Comparison of ENCODE assay signal across 9 cellular contexts in the genomic region with DNA sequence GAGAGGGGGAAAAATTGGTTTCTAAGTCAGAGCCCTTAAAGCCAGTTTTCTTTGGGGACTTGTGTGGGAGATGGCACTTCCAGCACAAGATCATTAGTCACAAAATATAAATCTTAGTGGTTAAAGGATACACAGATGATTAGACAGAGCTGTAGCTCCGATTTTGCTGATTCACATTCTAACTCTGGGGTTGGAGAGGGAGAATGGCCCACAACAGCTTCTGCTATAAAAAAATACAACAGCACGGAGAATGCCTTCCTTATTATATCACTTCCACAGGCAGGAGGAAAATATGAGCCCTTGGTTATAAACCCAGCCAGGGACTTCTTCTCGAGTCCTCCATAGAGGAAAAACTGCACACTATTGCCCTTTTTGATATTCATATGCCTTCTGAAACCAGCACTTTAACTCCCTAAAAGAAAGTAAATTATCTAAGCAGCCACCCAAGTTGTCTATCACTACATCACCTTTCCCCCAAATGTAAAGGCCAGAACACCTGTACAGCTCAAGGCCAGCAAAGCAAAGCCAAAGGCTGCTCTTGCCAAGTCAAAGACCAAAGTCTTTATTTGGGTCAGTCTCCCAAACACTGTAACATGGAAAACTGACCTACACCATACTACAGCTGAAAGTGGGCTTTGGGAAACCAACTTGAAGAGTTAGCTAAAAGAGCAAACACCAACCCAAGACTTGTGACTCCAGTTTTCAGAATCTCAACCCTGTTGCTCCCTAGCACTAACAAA. TPM values are rescaled to one million over a fixed set of nuclear protein-coding genes. Genes with fewer than 3 reads are reported as not detected.
DNase-seq lines count a peak whose midpoint lies in the region; ATAC-seq and TF ChIP-seq lines count a peak whose summit lies in the region.
"Had no signal": no experiment of that assay in that cellular context is flagged by ENCODE, and none has a peak within 500 bp of the region (broad histone marks: within the 10 kb centered on the region; RNA-seq: fewer than 3 reads in every experiment).

No MANE protein-coding gene starts in this region.

- H3K9ac ChIP-seq in skeletal muscle satellite cell (ENCODE audit: low read depth, low read length) = peak overlapping the region; percentile 65

- peaks cover 18% of the 10 kb centered on the region for H3K36me3 ChIP-seq in skeletal muscle satellite cell (ENCODE audit: insufficient read depth, low read length)

- H3K4me3 ChIP-seq in fibroblast of pulmonary artery (replicated peaks; ENCODE audit: low read depth, low read length) (no peak overlapping the region), skeletal muscle satellite cell (ENCODE audit: low read length) (peak overlapping the region; percentile 55)

- H3K4me1 ChIP-seq in skeletal muscle satellite cell (ENCODE audit: control insufficient read depth, insufficient read depth, low read length) = peaks cover 61% of the 10 kb centered on the region

- no peaks in the 10 kb centered on the region for H3K27me3 ChIP-seq in skeletal muscle satellite cell (ENCODE audit: control insufficient read depth, insufficient read depth, low read length)

- H3K9me3 ChIP-seq in skeletal muscle satellite cell (replicated peaks; ENCODE audit: low read length) = no peaks in the 10 kb centered on the region

- H3K4me2 ChIP-seq in skeletal muscle satellite cell (ENCODE audit: low read length) = peak overlapping the region; percentile 77

- no peak for TF ChIP-seq CTCF in fibroblast of pulmonary artery (IDR thresholded peaks at IDR 0.05; ENCODE audit: low read length, missing control alignments)

- DNase-seq in GM03348 (ENCODE audit: low spot score) (peak; percentile 79), fibroblast of pulmonary artery (ENCODE audit: low read depth) (peak; percentile 64), NCI-H128 (lab: John Stamatoyannopoulos, UW; ENCODE audit: unreplicated experiment) (no peak)
- DNase-seq: naive B cell had no signal

- ATAC-seq in SK-N-SH treated with all-trans-retinoic acid at 6 μM for 48 hours (peak; percentile 78), GM21367 (IDR thresholded peaks at IDR 0.05; ENCODE audit: unreplicated experiment) (no peak), HG03097 (IDR thresholded peaks at IDR 0.05; ENCODE audit: low FRiP score, unreplicated experiment) (no peak), HG03469 (IDR thresholded peaks at IDR 0.05; ENCODE audit: unreplicated experiment) (no peak)

TF ChIP-seq in SK-N-SH treated with all-trans-retinoic acid at 6 μM for 48 hours, 23 proteins besides CTCF, POLR2A, EP300 and RAD21:
- TF ChIP-seq BACH2 (CRISPR knock-in tag; IDR thresholded peaks at IDR 0.05; ENCODE audit: borderline replicate concordance) (no peak), PPARA (CRISPR knock-in tag; IDR thresholded peaks at IDR 0.05; ENCODE audit: borderline replicate concordance) (no peak), TCF4 (CRISPR knock-in tag; IDR thresholded peaks at IDR 0.05; ENCODE audit: borderline replicate concordance) (no peak), ZC3H10 (CRISPR knock-in tag; IDR thresholded peaks at IDR 0.05) (no peak), TSHZ2 (CRISPR knock-in tag; IDR thresholded peaks at IDR 0.05) (no peak), OSR1 (CRISPR knock-in tag; IDR thresholded peaks at IDR 0.05) (no peak), GLIS3 (CRISPR knock-in tag; IDR thresholded peaks at IDR 0.05) (no peak), CSRNP3 (CRISPR knock-in tag; IDR thresholded peaks at IDR 0.05) (no peak), ZFP3 (CRISPR knock-in tag; IDR thresholded peaks at IDR 0.05) (no peak), ZNF565 (CRISPR knock-in tag; conservative IDR thresholded peaks at IDR 0.05; ENCODE audit: low read depth) (no peak), ZFP30 (CRISPR knock-in tag; IDR thresholded peaks at IDR 0.05) (no peak), ZNF8 (CRISPR knock-in tag; IDR thresholded peaks at IDR 0.05) (no peak), CSDC2 (CRISPR knock-in tag; IDR thresholded peaks at IDR 0.05) (no peak), ZNF70 (CRISPR knock-in tag; IDR thresholded peaks at IDR 0.05) (no peak), ARNTL (CRISPR knock-in tag; IDR thresholded peaks at IDR 0.05; ENCODE audit: borderline replicate concordance, low read depth) (no peak), RARB (CRISPR knock-in tag; IDR thresholded peaks at IDR 0.05) (no peak), ISL1 (CRISPR knock-in tag; IDR thresholded peaks at IDR 0.05) (no peak), SNAI2 (CRISPR knock-in tag; IDR thresholded peaks at IDR 0.05) (no peak)
- TF ChIP-seq, protein P1, sequence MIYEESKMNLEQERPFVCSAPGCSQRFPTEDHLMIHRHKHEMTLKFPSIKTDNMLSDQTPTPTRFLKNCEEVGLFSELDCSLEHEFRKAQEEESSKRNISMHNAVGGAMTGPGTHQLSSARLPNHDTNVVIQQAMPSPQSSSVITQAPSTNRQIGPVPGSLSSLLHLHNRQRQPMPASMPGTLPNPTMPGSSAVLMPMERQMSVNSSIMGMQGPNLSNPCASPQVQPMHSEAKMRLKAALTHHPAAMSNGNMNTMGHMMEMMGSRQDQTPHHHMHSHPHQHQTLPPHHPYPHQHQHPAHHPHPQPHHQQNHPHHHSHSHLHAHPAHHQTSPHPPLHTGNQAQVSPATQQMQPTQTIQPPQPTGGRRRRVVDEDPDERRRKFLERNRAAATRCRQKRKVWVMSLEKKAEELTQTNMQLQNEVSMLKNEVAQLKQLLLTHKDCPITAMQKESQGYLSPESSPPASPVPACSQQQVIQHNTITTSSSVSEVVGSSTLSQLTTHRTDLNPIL (CRISPR knock-in tag; IDR thresholded peaks at IDR 0.05; ENCODE audit: low read depth) = no peak

RNA-seq across cellular contexts. Expression of gene MRPL14, which starts 10.4 kb away (rescaled TPM):
- 50.2 and 58.1 TPM in 2 replicates for total RNA-seq in skeletal muscle satellite cell (2012; rRNA removed)

RNA-seq across cellular contexts. Expression of gene TMEM63B, which starts 10.5 kb away (rescaled TPM):
- total RNA-seq in skeletal muscle satellite cell (2012; rRNA removed) = 17.7 and 25.1 TPM in 2 replicates

RNA-seq across cellular contexts. Expression of gene CAPN11, which starts 41.8 kb away (rescaled TPM):
- total RNA-seq in skeletal muscle satellite cell (2012; rRNA removed) = 0.22 TPM in 1 of 2 replicates, not detected in the other
